In genomic region chr1:234125283-234125682, GRCh38 we compare ENCODE assay signal across 7 cellular contexts.
DNase-seq lines count a peak whose midpoint lies in the region; ATAC-seq and FAIRE-seq lines count a peak whose summit lies in the region.

No MANE protein-coding gene starts in this region.

- no peak for FAIRE-seq in GM18507 (lab: Jason Lieb, UNC)

- DNase-seq in GM18507 (ENCODE audit: extremely low spot score, insufficient read length, low read depth) (peak; percentile 29), M059J (ENCODE audit: low read depth) (peak; percentile 59), iPS-NIHi11 (ENCODE audit: low spot score) (peak; percentile 83), amniotic stem cell (lab: John Stamatoyannopoulos, UW) (no peak)
- peak; percentile 3 for DNase-seq in activated CD4-positive, alpha-beta T cell treated with anti-CD3 and anti-CD28 coated beads for 4 hours
- no peak for DNase-seq in effector CD8-positive, alpha-beta T cell (lab: John Stamatoyannopoulos, UW)

- ATAC-seq in HG02571 (IDR thresholded peaks at IDR 0.05; ENCODE audit: unreplicated experiment): no peak

Comparison
In these comparisons a context has a peak if more than half of its experiments do, and no peak if none do; other contexts are left out.
1. DNase-seq: peak in GM18507 (single experiment), M059J (single experiment), activated CD4-positive, alpha-beta T cell treated with anti-CD3 and anti-CD28 coated beads for 4 hours (2 of 2) and iPS-NIHi11 (single experiment); none in amniotic stem cell (single experiment) and effector CD8-positive, alpha-beta T cell (single experiment).